8 cellular contexts compared by ENCODE assay signal in genomic region chr12:53696285-53696654, GRCh38. TPM values are rescaled to one million over a fixed set of nuclear protein-coding genes. Genes with fewer than 3 reads are reported as not detected.
DNase-seq lines count a peak whose midpoint lies in the region; ATAC-seq and TF ChIP-seq lines count a peak whose summit lies in the region.

No MANE protein-coding gene starts in this region.

- DNase-seq in GM12864 (ENCODE audit: low read depth): peak; percentile 21
- peak; percentile 80 for DNase-seq in NCI-H1105 (lab: John Stamatoyannopoulos, UW)
- DNase-seq in T-helper 17 cell: no peak
- peak; percentile 71 for DNase-seq in fibroblast of peridontal ligament (ENCODE audit: extremely low read depth)

- TF ChIP-seq CTCF in GM12864 (IDR thresholded peaks at IDR 0.05; ENCODE audit: low read depth, low read length, missing control alignments): no peak

- H3K4me3 ChIP-seq in GM12864 (ENCODE audit: low read depth, low read length): no peak overlapping the region
- H3K4me3 ChIP-seq in muscle layer of duodenum (ENCODE audit: low read depth in 1 of 2, low read length in 2 of 2): peak overlapping the region; percentile 35 to 44

- peak overlapping the region; percentile 66 for H3K4me3 Mint-ChIP-seq in T-helper 17 cell

- peaks cover 3 to 23% of the 10 kb centered on the region in 2 donors for H3K4me1 ChIP-seq in muscle layer of duodenum (ENCODE audit: control insufficient read depth in 1 of 2, insufficient read depth in 2 of 2, low read length in 2 of 2)

- H3K36me3 Mint-ChIP-seq in T-helper 17 cell (ENCODE audit: low read depth): peaks cover 8% of the 10 kb centered on the region

- H3K27me3 ChIP-seq in muscle layer of duodenum (ENCODE audit: low read depth, low read length): peaks cover 56% of the 10 kb centered on the region

- ATAC-seq in T-helper 17 cell (no peak), GM21528 (IDR thresholded peaks at IDR 0.05; ENCODE audit: low FRiP score, unreplicated experiment) (no peak), HG03196 (IDR thresholded peaks at IDR 0.05; ENCODE audit: unreplicated experiment) (no peak), HG02970 (IDR thresholded peaks at IDR 0.05; ENCODE audit: low FRiP score, unreplicated experiment) (no peak)

- H3K4me1 Mint-ChIP-seq in T-helper 17 cell: peaks cover 30% of the 10 kb centered on the region

- H3K9me3 ChIP-seq in T-helper 17 cell (ENCODE audit: control insufficient read depth, low read length, poor library complexity, severe bottlenecking) (no peaks in the 10 kb centered on the region), muscle layer of duodenum (ENCODE audit: control insufficient read depth in 1 of 2, low read length in 2 of 2) (no peaks in the 10 kb centered on the region)

- no peak overlapping the region for H3K27ac Mint-ChIP-seq in T-helper 17 cell

- H3K36me3 ChIP-seq in muscle layer of duodenum (ENCODE audit: control insufficient read depth in 1 of 2, insufficient read depth in 2 of 2, low read length in 2 of 2): no peaks in the 10 kb centered on the region

- H3K27me3 Mint-ChIP-seq in T-helper 17 cell: peaks cover 84% of the 10 kb centered on the region

- H3K27ac ChIP-seq in muscle layer of duodenum (ENCODE audit: low read length): no peak overlapping the region

RNA-seq across cellular contexts. Expression of gene ATP5MC2, which starts 20.4 kb away (rescaled TPM):
- 100 to 1,000 TPM; 211 to 232 TPM for total RNA-seq in T-helper 17 cell

RNA-seq across cellular contexts. Expression of gene CALCOCO1, which starts 31.0 kb away (rescaled TPM):
- 100 to 1,000 TPM; 108 to 134 TPM for total RNA-seq in T-helper 17 cell

RNA-seq across cellular contexts. Expression of gene CISTR, which starts 55.5 kb away (rescaled TPM):
- total RNA-seq in T-helper 17 cell: not detected

Comparison
In these comparisons a context has a peak if more than half of its experiments do, and no peak if none do; other contexts are left out.
1. DNase-seq: peak in GM12864 (single experiment), NCI-H1105 (single experiment) and fibroblast of peridontal ligament (single experiment); none in T-helper 17 cell (0 of 3).